In the genomic region with DNA sequence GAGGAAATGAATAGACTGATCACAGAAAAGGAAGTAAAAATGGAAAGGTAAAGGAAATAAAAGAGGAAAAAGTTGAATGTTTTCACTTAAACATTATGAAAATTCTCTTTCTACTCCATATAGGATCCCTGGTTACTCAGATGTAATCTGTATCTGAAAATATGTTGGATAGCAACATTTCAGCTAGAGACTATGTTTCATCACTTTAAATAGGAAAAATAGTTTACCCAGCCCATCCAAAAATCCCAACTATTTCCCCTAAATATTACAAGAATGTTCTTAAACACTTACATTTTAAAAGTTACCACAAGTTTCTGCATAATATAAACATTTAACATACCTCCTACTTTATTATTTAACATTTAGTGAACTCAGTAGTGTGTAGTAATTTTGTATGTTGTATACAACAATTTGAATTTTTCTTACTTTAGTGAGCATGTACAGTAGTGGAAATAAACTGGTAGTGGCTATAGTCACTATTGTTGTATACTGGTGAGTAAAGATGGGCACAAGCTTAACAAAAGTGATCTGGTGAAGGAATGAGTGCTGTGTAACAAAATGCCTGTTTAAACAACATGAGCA, we compare ENCODE assay signal across 26 cellular contexts. TPM values are rescaled to one million over a fixed set of nuclear protein-coding genes. Genes with fewer than 3 reads are reported as not detected.
A peak's percentile ranks its signal among the peaks of the same experiment; 100 is the strongest.
DNase-seq lines count a peak whose midpoint lies in the region; TF ChIP-seq lines count a peak whose summit lies in the region.
"Had no signal": no experiment of that assay in that cellular context is flagged by ENCODE, and none has a peak within 500 bp of the region (broad histone marks: within the 10 kb centered on the region; RNA-seq: fewer than 3 reads in every experiment).

No MANE protein-coding gene starts in this region.

- intact Hi-C loops in Caco-2 (cut with micrococcal nuclease; ENCODE audit: unreplicated experiment) (no loop called here), thyroid gland (cut with DNase I) (no loop called here)

- POLR2A ChIA-PET in Caco-2 (lab: Charles Lee), result no interaction called here

- peaks cover 49% of the 10 kb centered on the region for H3K36me3 Mint-ChIP-seq in Caco-2 (ENCODE audit: insufficient read depth, unreplicated experiment)
- H3K36me3 Mint-ChIP-seq in osteocyte (ENCODE audit: unreplicated experiment), result peaks cover 41% of the 10 kb centered on the region

- no peak for TF ChIP-seq POLR2A in thyroid gland (IDR thresholded peaks at IDR 0.05)

- TF ChIP-seq CTCF in Caco-2 (IDR thresholded peaks at IDR 0.05; ENCODE audit: insufficient read depth in 1 of 2, low read depth in 1 of 2, low read length in 1 of 2, severe bottlenecking in 1 of 2, unreplicated experiment in 1 of 2) (no peak), osteocyte (IDR thresholded peaks at IDR 0.05) (no peak), thyroid gland (IDR thresholded peaks at IDR 0.05) (no peak)

- H3K36me3 ChIP-seq in Caco-2 (ENCODE audit: control insufficient read depth, insufficient read depth, low read length) (peaks cover 1% of the 10 kb centered on the region; the same call in 1 of the 2 replicates), thyroid gland (peaks cover 30 to 58% of the 10 kb centered on the region in 2 donors)
- H3K36me3 ChIP-seq: ovary had no signal

- no peak overlapping the region for H3K27ac ChIP-seq in thyroid gland
- H3K27ac ChIP-seq: lower lobe of right lung, ovary, PC-9, VCaP had no signal

- no peaks in the 10 kb centered on the region for H3K9me3 ChIP-seq in Caco-2
- H3K9me3 ChIP-seq in thyroid gland, result no peaks in the 10 kb centered on the region
- H3K9me3 ChIP-seq: lower lobe of right lung, mucosa of descending colon, ovary had no signal

- DNase-seq in Caco-2 (no peak), HS-27A (ENCODE audit: low read depth) (peak; percentile 7), dedifferentiated amniotic fluid mesenchymal stem cell (ENCODE audit: extremely low spot score) (peak; percentile 52), osteocyte (ENCODE audit: extremely low spot score, unreplicated experiment) (no peak), pons (ENCODE audit: low spot score) (no peak), H4 (ENCODE audit: low spot score) (no peak), NOMO-1 (lab: John Stamatoyannopoulos, UW; ENCODE audit: unreplicated experiment in 2 of 2) (no peak), thyroid gland (no peak)
- DNase-seq: activated CD4-positive, alpha-beta T cell treated with anti-CD3 and anti-CD28 coated beads for 4 hours; activated gamma-delta T cell treated with Interleukin-2 at 50 U/mL for 16 hours; activated T-cell treated with anti-CD3 and anti-CD28 coated beads, Interleukin-2, amount 50 U/mL, for 24 hours; CD4-positive, CD25-positive, alpha-beta regulatory T cell; KG1; kidney glomerular epithelial cell; lower lobe of right lung; MM.1S; mucosa of descending colon; NCI-H1436; NCI-H2107; ovary; PC-9; SHP77; stimulated activated CD4-positive, alpha-beta T cell treated with anti-CD3 and anti-CD28 coated beads, Interleukin-4, amount 100 ng/mL, for 24 hours had no signal

- TSS peak; percentile 29 for BruUV-seq in Caco-2 (replicated peaks; lab: Mats Ljungman, UMichigan)

- no peaks in the 10 kb centered on the region for H3K27me3 ChIP-seq in Caco-2 (replicated peaks; ENCODE audit: control insufficient read depth, insufficient read depth, low read length)
- no peaks in the 10 kb centered on the region for H3K27me3 ChIP-seq in thyroid gland
- H3K27me3 ChIP-seq: ovary had no signal

- no peaks in the 10 kb centered on the region for H3K4me1 Mint-ChIP-seq in Caco-2 (ENCODE audit: low read depth, unreplicated experiment)
- peaks cover 11% of the 10 kb centered on the region for H3K4me1 Mint-ChIP-seq in osteocyte (ENCODE audit: unreplicated experiment)
- H3K4me1 Mint-ChIP-seq: nephron; stimulated activated effector memory CD8-positive, alpha-beta T cell treated with anti-CD3 and anti-CD28 coated beads, Interleukin-12 subunit alpha, Interleukin-12 subunit beta, amount 100 ng/mL, for 72 hours had no signal

- no peak overlapping the region for H3K4me3 ChIP-seq in Caco-2 (ENCODE audit: low read depth, low read length)
- H3K4me3 ChIP-seq in thyroid gland (replicated peaks in 1 of 3), result no peak overlapping the region
- H3K4me3 ChIP-seq: lower lobe of right lung, mucosa of descending colon, ovary, PC-9 had no signal

- no peak overlapping the region for H3K4me3 Mint-ChIP-seq in Caco-2 (ENCODE audit: unreplicated experiment)
- no peak overlapping the region for H3K4me3 Mint-ChIP-seq in osteocyte (ENCODE audit: unreplicated experiment)
- H3K4me3 Mint-ChIP-seq: activated T-cell treated with anti-CD3 and anti-CD28 coated beads, Interleukin-2, amount 50 U/mL, for 24 hours; CD4-positive, CD25-positive, alpha-beta regulatory T cell; nephron; stimulated activated effector memory CD8-positive, alpha-beta T cell treated with anti-CD3 and anti-CD28 coated beads, Interleukin-12 subunit alpha, Interleukin-12 subunit beta, amount 100 ng/mL, for 72 hours had no signal

- H3K27ac Mint-ChIP-seq in Caco-2 (ENCODE audit: unreplicated experiment), result no peak overlapping the region
- H3K27ac Mint-ChIP-seq in osteocyte (ENCODE audit: unreplicated experiment), result peak overlapping the region; percentile 81
- H3K27ac Mint-ChIP-seq: activated T-cell treated with anti-CD3 and anti-CD28 coated beads, Interleukin-2, amount 50 U/mL, for 24 hours; nephron; stimulated activated effector memory CD8-positive, alpha-beta T cell treated with anti-CD3 and anti-CD28 coated beads, Interleukin-12 subunit alpha, Interleukin-12 subunit beta, amount 100 ng/mL, for 72 hours had no signal

- CTCF ChIA-PET in Caco-2 (lab: Charles Lee), result no interaction called here

- no peaks in the 10 kb centered on the region for H3K4me1 ChIP-seq in Caco-2
- H3K4me1 ChIP-seq in thyroid gland, result no peaks in the 10 kb centered on the region
- H3K4me1 ChIP-seq: lower lobe of right lung had no signal

- no peaks in the 10 kb centered on the region for H3K27me3 Mint-ChIP-seq in Caco-2 (ENCODE audit: insufficient read depth, unreplicated experiment)
- H3K27me3 Mint-ChIP-seq in osteocyte (ENCODE audit: unreplicated experiment), result no peaks in the 10 kb centered on the region
- H3K27me3 Mint-ChIP-seq: activated T-cell treated with anti-CD3 and anti-CD28 coated beads, Interleukin-2, amount 50 U/mL, for 24 hours; CD4-positive, CD25-positive, alpha-beta regulatory T cell had no signal

- H3K9me3 Mint-ChIP-seq in Caco-2 (ENCODE audit: unreplicated experiment), result no peaks in the 10 kb centered on the region
- H3K9me3 Mint-ChIP-seq in osteocyte (ENCODE audit: unreplicated experiment), result no peaks in the 10 kb centered on the region
- H3K9me3 Mint-ChIP-seq: activated T-cell treated with anti-CD3 and anti-CD28 coated beads, Interleukin-2, amount 50 U/mL, for 24 hours; CD4-positive, CD25-positive, alpha-beta regulatory T cell; nephron; stimulated activated effector memory CD8-positive, alpha-beta T cell treated with anti-CD3 and anti-CD28 coated beads, Interleukin-12 subunit alpha, Interleukin-12 subunit beta, amount 100 ng/mL, for 72 hours had no signal

RNA-seq across cellular contexts. Expression of a gene that starts 27.1 kb away (rescaled TPM):
- 25.2 and 28.8 TPM in 2 replicates for total RNA-seq in Caco-2 (2022)
- total RNA-seq in osteocyte, result 27.7 and 28.3 TPM in 2 replicates
- 13.9 and 14.0 TPM in 2 replicates for total RNA-seq in H4 (2014; rRNA removed; shearing (Covaris generic))
- total RNA-seq in thyroid gland, result 10 to 100 TPM; 34.1 to 47.9 (median 40.4) TPM

RNA-seq across cellular contexts. Expression of a gene that starts 29.4 kb away (rescaled TPM):
- total RNA-seq in Caco-2 (2022) (67.3 and 81.2 TPM in 2 replicates), osteocyte (6.3 and 7.1 TPM in 2 replicates), thyroid gland (10 to 100 TPM in 1 of 4 donors, 1 to 10 TPM in 3; 8.7 to 13.3 (median 9.8) TPM)
- total RNA-seq in H4 (2014; rRNA removed; shearing (Covaris generic)), result 0.27 and 0.89 TPM in 2 replicates

RNA-seq across cellular contexts. Expression of a gene that starts 47.4 kb away (rescaled TPM):
- total RNA-seq in Caco-2 (2022) (82.1 and 84.1 TPM in 2 replicates), osteocyte (70.5 and 81.6 TPM in 2 replicates), thyroid gland (100 to 1,000 TPM in 3 of 4 donors, 10 to 100 TPM in 1; 86.1 to 178 (median 145) TPM)
- 94.3 and 105 TPM in 2 replicates for total RNA-seq in H4 (2014; rRNA removed; shearing (Covaris generic))

RNA-seq across cellular contexts. Expression of a gene that starts 47.5 kb away (rescaled TPM):
- total RNA-seq in Caco-2 (2022), result 26.2 and 29.8 TPM in 2 replicates
- 7.1 and 7.7 TPM in 2 replicates for total RNA-seq in osteocyte
- total RNA-seq in H4 (2014; rRNA removed; shearing (Covaris generic)), result 6.7 and 8.0 TPM in 2 replicates
- 1 to 10 TPM; 5.5 to 7.7 (median 6.8) TPM for total RNA-seq in thyroid gland

RNA-seq across cellular contexts. Expression of a gene that starts 59.8 kb away (rescaled TPM):
- total RNA-seq in Caco-2 (2022) (53.3 and 54.8 TPM in 2 replicates), osteocyte (69.9 and 72.1 TPM in 2 replicates), thyroid gland (100 to 1,000 TPM in 1 of 4 donors, 10 to 100 TPM in 3; 75.4 to 107 (median 88.1) TPM)
- total RNA-seq in H4 (2014; rRNA removed; shearing (Covaris generic)), result 24.3 and 26.2 TPM in 2 replicates

Comparison
In these comparisons a context has a peak if more than half of its experiments do, and no peak if none do; other contexts are left out.
1. DNase-seq: peak in HS-27A (single experiment) and dedifferentiated amniotic fluid mesenchymal stem cell (single experiment); none in Caco-2 (0 of 2), osteocyte (single experiment), pons (single experiment), H4 (single experiment), NOMO-1 (0 of 2) and thyroid gland (0 of 2).